8 cellular contexts compared by ENCODE assay signal in genomic region chr1:165828581-165829329, GRCh38. TPM values are rescaled to one million over a fixed set of nuclear protein-coding genes. Genes with fewer than 3 reads are reported as not detected.
DNase-seq lines count a peak whose midpoint lies in the region; ATAC-seq lines count a peak whose summit lies in the region.

No MANE protein-coding gene starts in this region.

- no peaks in the 10 kb centered on the region for H3K27me3 Mint-ChIP-seq in dendritic cell treated with granulocyte-macrophage colony-stimulating factor and Interleukin-4, amounts not matched to agents 40 ng/mL and 50 ng/mL, for 4 days

- peak overlapping the region; percentile 99 for H3K4me3 Mint-ChIP-seq in dendritic cell treated with granulocyte-macrophage colony-stimulating factor and Interleukin-4, amounts not matched to agents 40 ng/mL and 50 ng/mL, for 4 days

- H3K4me1 Mint-ChIP-seq in dendritic cell treated with granulocyte-macrophage colony-stimulating factor and Interleukin-4, amounts not matched to agents 40 ng/mL and 50 ng/mL, for 4 days (ENCODE audit: low read depth), result peaks cover 22% of the 10 kb centered on the region

- H3K9me3 Mint-ChIP-seq in dendritic cell treated with granulocyte-macrophage colony-stimulating factor and Interleukin-4, amounts not matched to agents 40 ng/mL and 50 ng/mL, for 4 days, result no peaks in the 10 kb centered on the region

- peak; percentile 4 for DNase-seq in activated naive CD4-positive, alpha-beta T cell treated with Interleukin-2 at 50 U/mL for 16 hours
- no peak for DNase-seq in activated naive CD4-positive, alpha-beta T cell (lab: John Stamatoyannopoulos, UW)
- DNase-seq in NCI-H1417 treated with DMSO at 0.1 percent for 48 hours (lab: John Stamatoyannopoulos, UW), result peak; percentile 72
- DNase-seq in SW480 (ENCODE audit: low spot score), result peak; percentile 84
- peak; percentile 51 for DNase-seq in left lobe of liver (ENCODE audit: low spot score)
- peak; percentile 42 for DNase-seq in stimulated activated CD8-positive, alpha-beta memory T cell treated with anti-CD3 and anti-CD28 coated beads, Interleukin-4, amount 100 ng/mL, for 48 hours

- H3K36me3 Mint-ChIP-seq in dendritic cell treated with granulocyte-macrophage colony-stimulating factor and Interleukin-4, amounts not matched to agents 40 ng/mL and 50 ng/mL, for 4 days (ENCODE audit: low read depth), result peaks cover 15% of the 10 kb centered on the region

- peak; percentile 6 for ATAC-seq in HG02588 (IDR thresholded peaks at IDR 0.05; ENCODE audit: unreplicated experiment)
- ATAC-seq in left lobe of liver, result peak; percentile 49

- intact Hi-C loops in dendritic cell treated with granulocyte-macrophage colony-stimulating factor and Interleukin-4, amounts not matched to agents 40 ng/mL and 50 ng/mL, for 4 days (cut with micrococcal nuclease), result loop anchor here (5.0 kb wide), 2 partner anchors 44 to 131 kb away; partner anchors contain the start of gene ALDH9A1

- peak overlapping the region; percentile 87 for H3K27ac Mint-ChIP-seq in dendritic cell treated with granulocyte-macrophage colony-stimulating factor and Interleukin-4, amounts not matched to agents 40 ng/mL and 50 ng/mL, for 4 days

RNA-seq across cellular contexts. Expression of gene UCK2, which starts 1.3 kb away (rescaled TPM):
- total RNA-seq in left lobe of liver, result 8.1 TPM

Comparison
In these comparisons a context has a peak if more than half of its experiments do, and no peak if none do; other contexts are left out.
1. DNase-seq: peak in activated naive CD4-positive, alpha-beta T cell treated with Interleukin-2 at 50 U/mL for 16 hours (single experiment), NCI-H1417 treated with DMSO at 0.1 percent for 48 hours (single experiment), SW480 (single experiment), left lobe of liver (single experiment) and stimulated activated CD8-positive, alpha-beta memory T cell treated with anti-CD3 and anti-CD28 coated beads, Interleukin-4, amount 100 ng/mL, for 48 hours (single experiment); none in activated naive CD4-positive, alpha-beta T cell (0 of 4).